8 cellular contexts compared by ENCODE assay signal in the genomic region with DNA sequence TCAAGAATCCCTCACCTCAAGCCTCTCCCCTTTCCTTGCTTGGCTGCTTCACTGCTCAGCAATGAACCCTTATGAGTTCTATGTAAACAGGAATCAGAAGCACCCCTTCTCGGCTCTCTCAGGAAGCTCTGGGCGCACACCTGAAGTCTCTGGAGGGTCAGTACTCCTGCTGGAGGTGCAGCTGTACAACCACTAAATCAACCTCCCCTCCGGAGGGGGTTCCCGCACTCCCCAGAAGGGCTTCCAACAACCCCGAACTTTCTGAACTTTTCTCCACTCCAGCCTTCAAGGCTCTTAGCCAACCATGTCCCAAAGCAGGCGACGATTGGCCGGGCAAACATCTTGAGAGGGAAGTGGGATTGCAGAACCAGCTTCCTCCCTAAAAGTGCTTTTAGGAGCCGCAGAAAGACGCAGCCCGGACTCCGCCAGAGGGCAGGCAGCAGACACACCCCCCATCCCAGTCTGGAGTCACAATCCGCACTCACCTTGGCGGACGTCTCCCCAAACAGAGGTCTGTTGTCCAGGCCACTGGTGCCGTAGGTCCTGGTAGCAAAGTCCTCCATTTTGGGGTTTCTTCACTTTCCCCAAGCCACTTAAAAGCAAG. TPM values are rescaled to one million over a fixed set of nuclear protein-coding genes. Genes with fewer than 3 reads are reported as not detected.
DNase-seq lines count a peak whose midpoint lies in the region; ATAC-seq and TF ChIP-seq lines count a peak whose summit lies in the region.

No MANE protein-coding gene starts in this region.

- H3K9ac ChIP-seq in HUES48 (ENCODE audit: low read depth, low read length): peak overlapping the region; percentile 83

- no peaks in the 10 kb centered on the region for H3K9me3 ChIP-seq in HUES48 (ENCODE audit: control insufficient read depth, insufficient read depth, low read length)

- peaks cover 8% of the 10 kb centered on the region for H3K4me1 ChIP-seq in HUES48 (ENCODE audit: control insufficient read depth, insufficient read depth, low read length)

- peak overlapping the region; percentile 51 for H3K27ac ChIP-seq in HUES48 (ENCODE audit: low read depth, low read length)
- H3K27ac ChIP-seq in VCaP: peak overlapping the region; percentile 64; the same call in 1 of the 2 replicates

- H3K27me3 Mint-ChIP-seq in stimulated activated naive CD8-positive, alpha-beta T cell treated with anti-CD3 and anti-CD28 coated beads, Interleukin-15, amount 100 ng/mL, for 72 hours: no peaks in the 10 kb centered on the region

- no peak for TF ChIP-seq CTCF in VCaP (conservative IDR thresholded peaks at IDR 0.05)

- peak overlapping the region; percentile 97 for H3K4me3 ChIP-seq in HUES48 (ENCODE audit: low read depth, low read length)

- H3K27ac Mint-ChIP-seq in stimulated activated naive CD8-positive, alpha-beta T cell treated with anti-CD3 and anti-CD28 coated beads, Interleukin-15, amount 100 ng/mL, for 72 hours: peak overlapping the region; percentile 99

- no peaks in the 10 kb centered on the region for H3K9me3 Mint-ChIP-seq in stimulated activated naive CD8-positive, alpha-beta T cell treated with anti-CD3 and anti-CD28 coated beads, Interleukin-15, amount 100 ng/mL, for 72 hours

- peaks cover 21% of the 10 kb centered on the region for H3K4me1 Mint-ChIP-seq in stimulated activated naive CD8-positive, alpha-beta T cell treated with anti-CD3 and anti-CD28 coated beads, Interleukin-15, amount 100 ng/mL, for 72 hours

- H3K27me3 ChIP-seq in HUES48 (ENCODE audit: control insufficient read depth, insufficient read depth, low read length): peaks cover 31% of the 10 kb centered on the region

- DNase-seq in AG08396 (ENCODE audit: low spot score) (peak; percentile 53), lung microvascular endothelial cell (ENCODE audit: low read depth in 2 of 2) (peak; percentile 4 to 47), NCI-H2081 treated with DMSO at 0.1 percent for 48 hours (lab: John Stamatoyannopoulos, UW) (no peak)
- peak; percentile 28 for DNase-seq in effector CD8-positive, alpha-beta T cell (lab: John Stamatoyannopoulos, UW)
- DNase-seq in stimulated activated naive CD8-positive, alpha-beta T cell treated with anti-CD3 and anti-CD28 coated beads, Interleukin-15, amount 100 ng/mL, for 72 hours: peak in 1 of 2 donors; percentile 52

- peak overlapping the region; percentile 99 to 100 for H3K4me3 Mint-ChIP-seq in stimulated activated naive CD8-positive, alpha-beta T cell treated with anti-CD3 and anti-CD28 coated beads, Interleukin-15, amount 100 ng/mL, for 72 hours

- H3K36me3 ChIP-seq in HUES48 (ENCODE audit: control insufficient read depth, insufficient read depth, low read length): peaks cover 17% of the 10 kb centered on the region; the same call in 1 of the 2 replicates

- peak; percentile 0 for ATAC-seq in GM19023 (IDR thresholded peaks at IDR 0.05; ENCODE audit: unreplicated experiment)
- peak; percentile 0 for ATAC-seq in stimulated activated naive CD8-positive, alpha-beta T cell treated with anti-CD3 and anti-CD28 coated beads, Interleukin-15, amount 100 ng/mL, for 72 hours

RNA-seq across cellular contexts. Expression of a gene that starts 0.5 kb away (rescaled TPM):
- 4.2 and 10.2 TPM in 2 replicates for total RNA-seq in lung microvascular endothelial cell
